In the genomic region with DNA sequence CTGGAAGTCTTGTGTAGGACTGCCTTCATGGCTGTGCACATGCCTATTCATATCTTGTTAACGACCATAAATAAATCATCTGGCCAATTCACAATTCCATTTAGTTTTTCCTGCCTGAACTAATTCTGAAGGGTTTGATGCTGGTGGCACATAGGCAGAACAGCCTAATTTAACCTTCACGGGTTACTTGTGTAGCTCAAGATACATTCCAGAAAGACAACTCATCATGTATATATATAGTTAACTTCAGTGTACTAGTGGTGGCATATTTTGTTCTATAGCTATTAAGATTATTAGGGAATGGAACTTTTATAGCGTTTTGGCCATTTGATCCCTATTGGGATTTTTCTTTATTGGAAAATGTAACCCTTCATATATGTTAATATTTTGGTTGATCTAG, we compare ENCODE assay signal across 20 cellular contexts. TPM values are rescaled to one million over a fixed set of nuclear protein-coding genes. Genes with fewer than 3 reads are reported as not detected.
"Had no signal": no experiment of that assay in that cellular context is flagged by ENCODE, and none has a peak within 500 bp of the region (broad histone marks: within the 10 kb centered on the region; RNA-seq: fewer than 3 reads in every experiment).

No MANE protein-coding gene starts in this region.

- H3K36me3 ChIP-seq: gastrocnemius medialis, heart left ventricle, left ventricle myocardium inferior, thyroid gland had no signal

- H3K27ac Mint-ChIP-seq: activated CD4-positive, alpha-beta memory T cell treated with anti-CD3 and anti-CD28 coated beads for 36 hours; activated naive CD8-positive, alpha-beta T cell; activated T-helper 1 cell treated with anti-CD3 and anti-CD28 coated beads, Interleukin-12 subunit alpha, Interleukin-12 subunit beta, Interleukin-2, Interleukin-4 antibody, amounts not matched to agents 30 ng/mL and 10 ng/mL and 1 ng/mL, durations not matched to agents 14 hours and 24 hours and 36 hours had no signal

- H3K4me1 ChIP-seq: gastrocnemius medialis, thyroid gland had no signal

- DNase-seq: activated CD4-positive, alpha-beta memory T cell treated with anti-CD3 and anti-CD28 coated beads for 36 hours; activated CD4-positive, alpha-beta T cell treated with anti-CD3 and anti-CD28 coated beads for 4 hours; activated gamma-delta T cell treated with Interleukin-2 at 50 U/mL for 16 hours; activated T-cell treated with anti-CD3 and anti-CD28 coated beads for 4 hours; dorsolateral prefrontal cortex; gastrocnemius medialis; heart left ventricle; left ventricle myocardium inferior; mammary epithelial cell; occipital lobe; posterior cingulate gyrus; retina; stimulated activated CD4-positive, alpha-beta T cell treated with anti-CD3 and anti-CD28 coated beads, Interleukin-12 subunit alpha, Interleukin-12 subunit beta, amount 100 ng/mL, for 4 hours; stimulated activated CD4-positive, alpha-beta T cell treated with anti-CD3 and anti-CD28 coated beads, Interleukin-1b, Interleukin-23, amount 100 ng/mL, for 48 hours; stimulated activated CD8-positive, alpha-beta memory T cell treated with anti-CD3 and anti-CD28 coated beads, Interleukin-4, amount 100 ng/mL, for 48 hours; stimulated activated naive CD4-positive, alpha-beta T cell; thyroid gland had no signal

- H3K27me3 ChIP-seq: dorsolateral prefrontal cortex, gastrocnemius medialis, heart left ventricle, thyroid gland had no signal

- H3K4me3 ChIP-seq: dorsolateral prefrontal cortex, gastrocnemius medialis, heart left ventricle, left ventricle myocardium inferior, thyroid gland had no signal

- H3K9me3 ChIP-seq: gastrocnemius medialis, heart left ventricle, left ventricle myocardium inferior, thyroid gland had no signal

- H3K27ac ChIP-seq: dorsolateral prefrontal cortex, gastrocnemius medialis, heart left ventricle, left ventricle myocardium inferior, thyroid gland had no signal

- FAIRE-seq: TTC549 had no signal

- H3K36me3 Mint-ChIP-seq: activated CD4-positive, alpha-beta memory T cell treated with anti-CD3 and anti-CD28 coated beads for 36 hours; activated naive CD8-positive, alpha-beta T cell had no signal

- H3K9me3 Mint-ChIP-seq: activated CD4-positive, alpha-beta memory T cell treated with anti-CD3 and anti-CD28 coated beads for 36 hours; activated T-helper 1 cell treated with anti-CD3 and anti-CD28 coated beads, Interleukin-12 subunit alpha, Interleukin-12 subunit beta, Interleukin-2, Interleukin-4 antibody, amounts not matched to agents 30 ng/mL and 10 ng/mL and 1 ng/mL, durations not matched to agents 14 hours and 24 hours and 36 hours had no signal

- H3K4me3 Mint-ChIP-seq: activated CD4-positive, alpha-beta memory T cell treated with anti-CD3 and anti-CD28 coated beads for 36 hours; activated naive CD8-positive, alpha-beta T cell; activated T-helper 1 cell treated with anti-CD3 and anti-CD28 coated beads, Interleukin-12 subunit alpha, Interleukin-12 subunit beta, Interleukin-2, Interleukin-4 antibody, amounts not matched to agents 30 ng/mL and 10 ng/mL and 1 ng/mL, durations not matched to agents 14 hours and 24 hours and 36 hours had no signal

- ATAC-seq: gastrocnemius medialis, heart left ventricle had no signal

- H3K27me3 Mint-ChIP-seq: activated CD4-positive, alpha-beta memory T cell treated with anti-CD3 and anti-CD28 coated beads for 36 hours; activated naive CD8-positive, alpha-beta T cell had no signal

RNA-seq across cellular contexts. Expression of a gene that starts 31.4 kb away (rescaled TPM):
- total RNA-seq: gastrocnemius medialis had no signal
